ENCODE assay signal across 7 cellular contexts in genomic region chr2:71129891-71130324, GRCh38. TPM values are rescaled to one million over a fixed set of nuclear protein-coding genes. Genes with fewer than 3 reads are reported as not detected.
DNase-seq lines count a peak whose midpoint lies in the region; ATAC-seq and TF ChIP-seq lines count a peak whose summit lies in the region.

MCEE (minus strand) TSS chr2:71130229; CDS start chr2:71130219, 10 bp downstream.

- peaks cover 5% of the 10 kb centered on the region for H3K36me3 ChIP-seq in smooth muscle cell (ENCODE audit: low read depth)

- in situ Hi-C loops in astrocyte of the spinal cord (cut with HindIII; ENCODE audit: low sequenced_read_pairs): no loop called here

- ATAC-seq in GM18511 (IDR thresholded peaks at IDR 0.05; ENCODE audit: unreplicated experiment) (peak; percentile 90), HG02938 (IDR thresholded peaks at IDR 0.05; ENCODE audit: unreplicated experiment) (peak; percentile 81)

- H3K9ac ChIP-seq in smooth muscle cell (ENCODE audit: low read depth): peak within 1 kb of the TSS; percentile 74

- peaks cover 69% of the 10 kb centered on the region for H3K79me2 ChIP-seq in smooth muscle cell (ENCODE audit: low read depth)

- H3K27me3 ChIP-seq in smooth muscle cell (ENCODE audit: low read depth): no peaks in the 10 kb centered on the region

- no peak for TF ChIP-seq CTCF in astrocyte of the spinal cord (IDR thresholded peaks at IDR 0.05; ENCODE audit: low read depth, low read length)
- no peak for TF ChIP-seq CTCF in smooth muscle cell (IDR thresholded peaks at IDR 0.05; ENCODE audit: borderline replicate concordance, insufficient read depth, poor library complexity, severe bottlenecking)

- no peaks in the 10 kb centered on the region for H3F3A ChIP-seq in smooth muscle cell (ENCODE audit: low read depth)

- H3K4me2 ChIP-seq in smooth muscle cell: peak within 1 kb of the TSS; percentile 84

- H2AFZ ChIP-seq in smooth muscle cell (ENCODE audit: low read depth): peak within 1 kb of the TSS; percentile 81

- H3K9me3 ChIP-seq in iPS-18c (ENCODE audit: control insufficient read depth, insufficient read depth, low read length): no peaks in the 10 kb centered on the region
- H3K9me3 ChIP-seq in smooth muscle cell (replicated peaks; ENCODE audit: low read depth): no peaks in the 10 kb centered on the region

- under 1% methylated on average over 35 of the region's 36 CpGs for WGBS in smooth muscle cell (ENCODE audit: low lambda C conversion rate)

- peak within 1 kb of the TSS; percentile 77 for H3K27ac ChIP-seq in smooth muscle cell (ENCODE audit: low read depth)

- H3K4me3 ChIP-seq in astrocyte of the spinal cord (ENCODE audit: low read depth, low read length): peak within 1 kb of the TSS; percentile 89
- H3K4me3 ChIP-seq in iPS-18c (ENCODE audit: insufficient read depth, low read depth, low read length): peak within 1 kb of the TSS; percentile 97
- peak within 1 kb of the TSS; percentile 83 for H3K4me3 ChIP-seq in smooth muscle cell

- DNase-seq in NCI-H1694 (lab: John Stamatoyannopoulos, UW) (peak; percentile 78), T-helper 9 cell (peak; percentile 87), astrocyte of the spinal cord (ENCODE audit: low read depth, low spot score) (peak; percentile 88), smooth muscle cell (lab: John Stamatoyannopoulos, UW; ENCODE audit: unreplicated experiment) (peak; percentile 91)

- H3K4me1 ChIP-seq in smooth muscle cell (ENCODE audit: low read depth): peaks cover 21% of the 10 kb centered on the region

- H4K20me1 ChIP-seq in smooth muscle cell (ENCODE audit: low read depth): peaks cover 46% of the 10 kb centered on the region

RNA-seq across cellular contexts. Expression of gene MCEE, which starts in this region (rescaled TPM):
- 38.4 and 46.0 TPM in 2 replicates for total RNA-seq in smooth muscle cell
- polyA plus RNA-seq in smooth muscle cell: 52.4 and 53.9 TPM in 2 replicates

Comparison
In these comparisons a context has a peak if more than half of its experiments do, and no peak if none do; other contexts are left out.
1. Peak in every context shown above with its lines: DNase-seq, ATAC-seq, H3K4me3 ChIP-seq and H3K27ac ChIP-seq.